1 cellular context compared by ENCODE assay signal in genomic region chr16:57661936-57662906, GRCh38.
TF ChIP-seq lines count a peak whose summit lies in the region.

No MANE protein-coding gene starts in this region.

TF ChIP-seq in GM23338, 12 proteins besides CTCF, POLR2A, EP300 and RAD21 (continued from another document):
- TF ChIP-seq REST (IDR thresholded peaks at IDR 0.05; ENCODE audit: unreplicated experiment) = no peak
